ENCODE assay signal across 8 cellular contexts in genomic region chr17:35448214-35448898, GRCh38. TPM values are rescaled to one million over a fixed set of nuclear protein-coding genes. Genes with fewer than 3 reads are reported as not detected.
DNase-seq lines count a peak whose midpoint lies in the region; ATAC-seq and TF ChIP-seq lines count a peak whose summit lies in the region.

SLFN13 (minus strand) TSS chr17:35448766; CDS start chr17:35445680, 3,086 bp downstream.

- H3K36me3 ChIP-seq in Panc1 (ENCODE audit: control insufficient read depth, insufficient read depth, low read length) (0 out of 2 replicates have a peak, but pooled peaks cover 5% of the 10 kb centered on the region), trophoblast cell (ENCODE audit: control insufficient read depth in 1 of 2, insufficient read depth in 2 of 2, low read length in 2 of 2) (peaks cover 0 to 2% of the 10 kb centered on the region in 2 experiments), upper lobe of right lung (no peaks in the 10 kb centered on the region)

- H2BK5ac ChIP-seq in trophoblast cell (ENCODE audit: low read depth, low read length, poor library complexity) = peak within 1 kb of the TSS; percentile 15

- peaks cover 5% of the 10 kb centered on the region for H3K79me1 ChIP-seq in trophoblast cell (ENCODE audit: low read length)

- peak within 1 kb of the TSS; percentile 49 for H4K91ac ChIP-seq in trophoblast cell (ENCODE audit: low read depth, low read length)

- H3K23ac ChIP-seq in trophoblast cell (ENCODE audit: low read length) = no peak within 1 kb of the TSS

- DNase-seq in AG09309 (ENCODE audit: low read depth) (no peak), GM19238 (ENCODE audit: insufficient read length, low spot score) (peak; percentile 67), Panc1 (ENCODE audit: low read depth, low spot score) (no peak), head of caudate nucleus (peak in 25 of 42 donors; percentile 7 to 51 (median 24)), trophoblast cell (peak; percentile 37 to 48), upper lobe of right lung (peak; percentile 89)
- DNase-seq in activated T-helper 2 cell treated with anti-CD3 and anti-CD28 coated beads, Interferon-gamma antibody, Interleukin-2, Interleukin-4, amounts not matched to agents 10 μg/mL and 5 μg/mL and 100 μg/mL, durations not matched to agents 14 hours and 24 hours and 36 hours (ENCODE audit: low spot score) = peak; percentile 83

- peak; percentile 71 for ATAC-seq in HG03432 (IDR thresholded peaks at IDR 0.05; ENCODE audit: unreplicated experiment)
- ATAC-seq in Panc1 = peak; percentile 98
- ATAC-seq in upper lobe of right lung = peak; percentile 95

- peak within 1 kb of the TSS; percentile 79 for H3K27ac Mint-ChIP-seq in activated T-helper 2 cell treated with anti-CD3 and anti-CD28 coated beads, Interferon-gamma antibody, Interleukin-2, Interleukin-4, amounts not matched to agents 10 μg/mL and 5 μg/mL and 100 μg/mL, durations not matched to agents 14 hours and 24 hours and 36 hours

- peak within 1 kb of the TSS; percentile 65 for H3K4me3 Mint-ChIP-seq in activated T-helper 2 cell treated with anti-CD3 and anti-CD28 coated beads, Interferon-gamma antibody, Interleukin-2, Interleukin-4, amounts not matched to agents 10 μg/mL and 5 μg/mL and 100 μg/mL, durations not matched to agents 14 hours and 24 hours and 36 hours (ENCODE audit: low read depth)

- peak within 1 kb of the TSS; percentile 29 for H2BK120ac ChIP-seq in trophoblast cell (ENCODE audit: insufficient read depth, low read length, poor library complexity)

- peak within 1 kb of the TSS; percentile 81 for H4K8ac ChIP-seq in trophoblast cell (ENCODE audit: low read depth, low read length)

- in situ Hi-C loops in Panc1 (cut with HindIII; ENCODE audit: low pct_unique_long_range_greater_than_20kb, low sequenced_read_pairs) = no loop called here

- H3K4ac ChIP-seq in trophoblast cell (ENCODE audit: low read depth, low read length) = peak within 1 kb of the TSS; percentile 9

- CTCF ChIA-PET in Panc1 (lab: Charles Lee) = interaction anchor here (0.6 kb wide), 1 partner anchor 65 kb away, joined by 5 read pairs; no protein-coding TSS in a partner anchor

- TF ChIP-seq CTCF in AG09309 (IDR thresholded peaks at IDR 0.05; ENCODE audit: control insufficient read depth, insufficient read depth, low read depth, low read length, missing control alignments) (no peak), Panc1 (IDR thresholded peaks at IDR 0.05) (no peak), upper lobe of right lung (IDR thresholded peaks at IDR 0.05) (no peak)

- H3K4me3 ChIP-seq in AG09309 (ENCODE audit: control insufficient read depth, low read depth, low read length) = peak within 1 kb of the TSS; percentile 67
- peak within 1 kb of the TSS; percentile 66 to 84 for H3K4me3 ChIP-seq in Panc1 (ENCODE audit: low read depth in 2 of 2, low read length in 2 of 2)
- H3K4me3 ChIP-seq in trophoblast cell (ENCODE audit: low read depth, low read length) = peak within 1 kb of the TSS; percentile 72
- H3K4me3 ChIP-seq in upper lobe of right lung = peak within 1 kb of the TSS; percentile 62

- peak within 1 kb of the TSS; percentile 79 for H2AFZ ChIP-seq in trophoblast cell (ENCODE audit: insufficient read depth, low read length, poor library complexity)

- POLR2A ChIA-PET in Panc1 (lab: Charles Lee) = interaction anchor here (0.6 to 1.9 kb wide), 4 partner anchors 15 to 448 kb away, joined by 3 to 6 read pairs (median 4); no protein-coding TSS in a partner anchor

- peak within 1 kb of the TSS; percentile 29 for H2BK12ac ChIP-seq in trophoblast cell (ENCODE audit: low read length)

- H3K27me3 Mint-ChIP-seq in activated T-helper 2 cell treated with anti-CD3 and anti-CD28 coated beads, Interferon-gamma antibody, Interleukin-2, Interleukin-4, amounts not matched to agents 10 μg/mL and 5 μg/mL and 100 μg/mL, durations not matched to agents 14 hours and 24 hours and 36 hours (ENCODE audit: low read depth) = no peaks in the 10 kb centered on the region

- no peak within 1 kb of the TSS for H2AK5ac ChIP-seq in trophoblast cell (ENCODE audit: low read length)

- peaks cover 16% of the 10 kb centered on the region for H3K4me1 Mint-ChIP-seq in activated T-helper 2 cell treated with anti-CD3 and anti-CD28 coated beads, Interferon-gamma antibody, Interleukin-2, Interleukin-4, amounts not matched to agents 10 μg/mL and 5 μg/mL and 100 μg/mL, durations not matched to agents 14 hours and 24 hours and 36 hours (ENCODE audit: low read depth)

- H3K4me2 ChIP-seq in trophoblast cell (ENCODE audit: low read length) = peak within 1 kb of the TSS; percentile 90

- H3K27ac ChIP-seq in Panc1 (ENCODE audit: low read length) (peak within 1 kb of the TSS; percentile 82), trophoblast cell (ENCODE audit: low read depth, low read length) (peak within 1 kb of the TSS; percentile 12), upper lobe of right lung (peak within 1 kb of the TSS; percentile 61)

- peaks cover 66% of the 10 kb centered on the region for H3K36me3 Mint-ChIP-seq in activated T-helper 2 cell treated with anti-CD3 and anti-CD28 coated beads, Interferon-gamma antibody, Interleukin-2, Interleukin-4, amounts not matched to agents 10 μg/mL and 5 μg/mL and 100 μg/mL, durations not matched to agents 14 hours and 24 hours and 36 hours (ENCODE audit: low read depth)

- H3K27me3 ChIP-seq in Panc1 (ENCODE audit: control insufficient read depth, insufficient read depth, low read length) = no peaks in the 10 kb centered on the region
- peaks cover 9% of the 10 kb centered on the region for H3K27me3 ChIP-seq in trophoblast cell (ENCODE audit: insufficient read depth, low read length)
- H3K27me3 ChIP-seq in upper lobe of right lung = no peaks in the 10 kb centered on the region

- peak within 1 kb of the TSS; percentile 78 for H3K18ac ChIP-seq in trophoblast cell (ENCODE audit: low read length)

- H3K4me1 ChIP-seq in Panc1 (ENCODE audit: control insufficient read depth, insufficient read depth, low read length) = peaks cover 5% of the 10 kb centered on the region
- H3K4me1 ChIP-seq in trophoblast cell (ENCODE audit: control insufficient read depth in 1 of 2, insufficient read depth in 2 of 2, low read length in 2 of 2) = peaks cover 6 to 9% of the 10 kb centered on the region in 2 experiments
- peaks cover 9% of the 10 kb centered on the region for H3K4me1 ChIP-seq in upper lobe of right lung

- no peak within 1 kb of the TSS for H4K12ac ChIP-seq in trophoblast cell (ENCODE audit: low read depth, low read length)

- H3K9me3 Mint-ChIP-seq in activated T-helper 2 cell treated with anti-CD3 and anti-CD28 coated beads, Interferon-gamma antibody, Interleukin-2, Interleukin-4, amounts not matched to agents 10 μg/mL and 5 μg/mL and 100 μg/mL, durations not matched to agents 14 hours and 24 hours and 36 hours = no peaks in the 10 kb centered on the region

- H3K14ac ChIP-seq in trophoblast cell (ENCODE audit: low read length) = peak within 1 kb of the TSS; percentile 73

- no peaks in the 10 kb centered on the region for H3K79me2 ChIP-seq in trophoblast cell (ENCODE audit: control insufficient read depth, insufficient read depth, low read length, poor library complexity)

- H3K9me3 ChIP-seq in Panc1 (ENCODE audit: control insufficient read depth, insufficient read depth, low read depth, low read length) = no peaks in the 10 kb centered on the region
- H3K9me3 ChIP-seq in trophoblast cell (ENCODE audit: insufficient read depth, low read depth, low read length) = no peaks in the 10 kb centered on the region
- no peaks in the 10 kb centered on the region for H3K9me3 ChIP-seq in upper lobe of right lung

- no TSS peak for BruUV-seq in Panc1 (replicated peaks; lab: Mats Ljungman, UMichigan)

- intact Hi-C loops in Panc1 (cut with micrococcal nuclease; ENCODE audit: unreplicated experiment) = no loop called here
- intact Hi-C loops in activated T-helper 2 cell treated with anti-CD3 and anti-CD28 coated beads, Interferon-gamma antibody, Interleukin-2, Interleukin-4, amounts not matched to agents 10 μg/mL and 5 μg/mL and 100 μg/mL, durations not matched to agents 14 hours and 24 hours and 36 hours (cut with micrococcal nuclease) = loop anchor here (1.0 to 10.0 kb wide), 8 partner anchors 16 to 236 kb away; partner anchors contain the start of genes AP2B1, SLFN11, SLFN12 and SLFN5
- intact Hi-C loops in head of caudate nucleus (cut with DNase I) = no loop called here
- intact Hi-C loops in upper lobe of right lung (cut with DNase I) = no loop called here

- WGBS in trophoblast cell (ENCODE audit: extremely low coverage, insufficient coverage, insufficient read length) = no CpG with 5 or more reads among the region's 44 CpGs

- H3K9ac ChIP-seq in trophoblast cell (ENCODE audit: low read length) = peak within 1 kb of the TSS; percentile 19

RNA-seq across cellular contexts. Expression of gene SLFN13, which starts in this region (rescaled TPM):
- total RNA-seq in Panc1 (2021; ENCODE audit: unreplicated experiment) (56.5 TPM), upper lobe of right lung (25.7 TPM)
- 21.0 TPM for polyA plus RNA-seq in Panc1 (2012; ENCODE audit: insufficient read length)
- 41.9 and 42.6 TPM in 2 replicates for total RNA-seq in activated T-helper 2 cell treated with anti-CD3 and anti-CD28 coated beads, Interferon-gamma antibody, Interleukin-2, Interleukin-4, amounts not matched to agents 10 μg/mL and 5 μg/mL and 100 μg/mL, durations not matched to agents 14 hours and 24 hours and 36 hours
- 9.6 and 11.3 TPM in 2 replicates for polyA plus RNA-seq in trophoblast cell (2013)

Comparison
In these comparisons a context has a peak if more than half of its experiments do, and no peak if none do; other contexts are left out.
1. DNase-seq: peak in GM19238 (single experiment), activated T-helper 2 cell treated with anti-CD3 and anti-CD28 coated beads, Interferon-gamma antibody, Interleukin-2, Interleukin-4, amounts not matched to agents 10 μg/mL and 5 μg/mL and 100 μg/mL, durations not matched to agents 14 hours and 24 hours and 36 hours (single experiment), head of caudate nucleus (25 of 42), trophoblast cell (2 of 2) and upper lobe of right lung (single experiment); none in AG09309 (single experiment) and Panc1 (single experiment).
2. H3K27ac ChIP-seq: peak in every context shown above with its lines; median percentile 82 in Panc1; 61 in upper lobe of right lung; 12 in trophoblast cell.
3. Peak in every context shown above with its lines, with median percentiles within 50 percentile points of each other: H3K4me3 ChIP-seq and ATAC-seq.